Comparison of ENCODE assay signal across 8 cellular contexts in the genomic region with DNA sequence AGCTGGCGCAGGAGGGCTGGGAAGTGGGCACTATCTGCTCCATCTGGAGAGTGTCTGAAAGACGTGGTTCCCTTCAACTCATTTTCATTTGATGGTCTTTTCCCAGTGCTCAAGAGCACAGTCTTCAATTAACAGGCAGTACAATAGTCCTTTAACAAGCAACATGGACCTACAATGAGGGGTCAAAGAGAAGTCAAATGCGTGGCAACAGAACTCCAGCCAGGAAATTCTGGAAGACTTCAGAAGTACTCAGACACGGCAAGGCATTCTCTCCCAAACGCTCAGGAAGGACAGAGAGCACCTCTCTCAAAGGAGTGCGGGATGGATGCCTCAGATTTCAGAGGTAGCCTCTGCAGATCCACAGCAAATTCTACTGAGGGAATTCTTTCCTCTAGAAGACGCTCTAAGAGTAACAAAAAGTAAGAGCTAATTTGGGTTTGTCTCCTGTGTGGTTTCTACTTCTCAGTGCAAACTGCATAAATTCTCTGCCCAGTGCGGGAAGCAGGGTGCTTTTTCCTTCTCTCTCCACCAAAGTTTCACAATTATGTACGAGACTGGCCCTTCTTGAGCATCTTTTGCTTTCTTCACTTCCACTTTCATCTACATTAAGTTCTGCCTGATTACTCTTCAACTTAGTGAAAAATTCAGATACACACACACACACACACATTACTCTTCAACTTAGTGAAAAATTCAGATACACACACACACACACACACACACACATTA. TPM values are rescaled to one million over a fixed set of nuclear protein-coding genes. Genes with fewer than 3 reads are reported as not detected.
DNase-seq lines count a peak whose midpoint lies in the region; ATAC-seq and TF ChIP-seq lines count a peak whose summit lies in the region.

No MANE protein-coding gene starts in this region.

- H3K27me3 ChIP-seq in cardiac muscle cell (no peaks in the 10 kb centered on the region), heart right ventricle (no peaks in the 10 kb centered on the region), vagina (no peaks in the 10 kb centered on the region)

- intact Hi-C loops in heart right ventricle (cut with DNase I) (loop anchor here in 1 of 10 donors (10.0 kb wide), 1 partner anchor 47 kb away; no protein-coding TSS in a partner anchor), vagina (cut with DNase I) (loop anchor here (10.0 kb wide), 1 partner anchor 47 kb away; no protein-coding TSS in a partner anchor)

- TF ChIP-seq POLR2A in vagina (IDR thresholded peaks at IDR 0.05), result no peak

- H3K4me1 ChIP-seq in cardiac muscle cell (ENCODE audit: low read depth) (peaks cover 64% of the 10 kb centered on the region), heart right ventricle (peaks cover 3 to 84% (median 63%) of the 10 kb centered on the region in 9 donors), vagina (peaks cover 59% of the 10 kb centered on the region)

- H3K27ac ChIP-seq in cardiac muscle cell (peak overlapping the region; percentile 89), heart right ventricle (peak overlapping the region in 2 of 10 donors; percentile 37 to 66), vagina (peak overlapping the region; percentile 28)

- H3K9me3 ChIP-seq in cardiac muscle cell (ENCODE audit: low read depth) (no peaks in the 10 kb centered on the region), heart right ventricle (no peaks in the 10 kb centered on the region), vagina (no peaks in the 10 kb centered on the region)

- ATAC-seq in heart right ventricle (no peak), HG03108 (IDR thresholded peaks at IDR 0.05; ENCODE audit: unreplicated experiment) (peak; percentile 88)

- 58 to 64% methylated on average over 9 of the region's 9 CpGs for WGBS in heart right ventricle, 2 donors

- DNase-seq in cardiac muscle cell (ENCODE audit: low read depth in 1 of 2, low spot score in 1 of 2) (peak in 1 of 2 donors; percentile 66), heart right ventricle (no peak), cardiac fibroblast (ENCODE audit: low read depth in 2 of 2) (peak; percentile 30 to 58), vagina (ENCODE audit: extremely low spot score in 2 of 2) (no peak), NCI-H2081 (lab: John Stamatoyannopoulos, UW) (no peak), DMS153 treated with DMSO at 0.1 percent for 48 hours (lab: John Stamatoyannopoulos, UW; ENCODE audit: unreplicated experiment) (no peak)
- no peak for DNase-seq in activated CD4-positive, alpha-beta T cell treated with anti-CD3 and anti-CD28 coated beads, Interleukin-2, amount 50 U/mL, for 1 hour

- H3K36me3 ChIP-seq in cardiac muscle cell (peaks cover 13% of the 10 kb centered on the region), heart right ventricle (peaks cover 0 to 3% (median 0%) of the 10 kb centered on the region in 9 donors), vagina (no peaks in the 10 kb centered on the region)

- no peak for TF ChIP-seq CTCF in cardiac muscle cell (IDR thresholded peaks at IDR 0.05; ENCODE audit: low read depth, low read length)
- no peak for TF ChIP-seq CTCF in heart right ventricle (IDR thresholded peaks at IDR 0.05)
- TF ChIP-seq CTCF in cardiac fibroblast (IDR thresholded peaks at IDR 0.05; ENCODE audit: low read depth, low read length), result no peak
- TF ChIP-seq CTCF in vagina (IDR thresholded peaks at IDR 0.05), result no peak

- H3K4me3 ChIP-seq in cardiac muscle cell, result no peak overlapping the region
- no peak overlapping the region for H3K4me3 ChIP-seq in heart right ventricle
- no peak overlapping the region for H3K4me3 ChIP-seq in cardiac fibroblast (replicated peaks in 1 of 2; ENCODE audit: low read depth in 2 of 2, low read length in 2 of 2)
- no peak overlapping the region for H3K4me3 ChIP-seq in vagina

RNA-seq across cellular contexts. Expression of gene LHFPL2, which starts 56.4 kb away (rescaled TPM):
- total RNA-seq in cardiac muscle cell (126 TPM in 2 replicates), heart right ventricle (10 to 100 TPM in 1 of 10 donors, 1 to 10 TPM in 9; 3.8 to 14.9 (median 5.1) TPM), vagina (24.8 TPM)
- polyA plus RNA-seq in cardiac muscle cell (96.6 and 101 TPM in 2 replicates), heart right ventricle (1 to 10 TPM; 2.4 to 5.7 TPM)

Comparison
In these comparisons a context has a peak if more than half of its experiments do, and no peak if none do; other contexts are left out.
1. DNase-seq: peak in cardiac fibroblast (2 of 2); none in heart right ventricle (0 of 2), vagina (0 of 2), activated CD4-positive, alpha-beta T cell treated with anti-CD3 and anti-CD28 coated beads, Interleukin-2, amount 50 U/mL, for 1 hour (single experiment), NCI-H2081 (0 of 2) and DMS153 treated with DMSO at 0.1 percent for 48 hours (single experiment).